In the genomic region with DNA sequence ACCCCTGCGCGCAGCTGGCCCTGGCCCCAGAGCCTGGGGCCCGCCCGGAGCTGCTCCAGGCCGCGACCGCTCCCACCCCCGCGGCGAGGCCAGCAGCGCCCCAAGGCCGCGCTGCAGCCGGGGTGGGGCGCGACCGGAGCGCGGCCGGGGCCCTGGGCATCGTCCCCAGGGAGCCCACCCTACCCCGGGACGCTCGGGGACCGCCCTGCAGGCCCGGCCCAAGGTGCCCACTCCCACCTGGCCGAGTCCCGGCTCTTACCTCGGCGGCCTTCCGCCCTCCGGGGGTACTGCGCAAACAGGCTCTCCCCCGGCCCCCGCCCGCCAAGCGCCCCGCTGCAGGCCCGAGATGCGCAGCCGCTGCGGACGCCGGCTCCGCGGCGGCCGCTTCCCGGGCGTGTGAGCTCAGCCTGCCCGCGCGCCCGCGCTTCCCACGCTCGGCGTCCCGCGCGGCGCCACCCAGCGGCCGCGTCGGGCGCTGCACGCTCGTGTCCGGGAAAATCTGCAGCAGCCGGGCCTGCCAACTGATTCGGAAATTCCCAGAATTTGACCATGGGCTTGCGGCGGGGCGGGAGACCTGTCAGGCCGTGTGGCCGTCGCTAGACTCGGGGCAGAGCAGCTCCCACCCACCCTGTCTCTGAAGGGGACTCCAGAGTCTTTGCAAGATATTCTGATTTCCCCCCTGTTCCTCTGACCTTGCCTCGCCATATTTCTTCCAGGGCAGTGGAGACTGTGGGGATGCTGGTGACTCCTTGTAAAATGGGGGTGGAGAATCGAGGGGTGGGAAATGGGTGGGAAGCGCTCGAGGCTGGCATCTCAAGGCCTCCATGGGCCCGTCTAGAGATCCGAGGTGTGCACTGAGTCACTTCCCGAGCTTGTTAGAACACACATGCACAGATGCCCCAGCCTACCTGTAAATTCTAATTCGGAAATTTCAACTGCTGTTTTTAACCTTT, we compare ENCODE assay signal across 8 cellular contexts. TPM values are rescaled to one million over a fixed set of nuclear protein-coding genes. Genes with fewer than 3 reads are reported as not detected.
DNase-seq lines count a peak whose midpoint lies in the region; ATAC-seq, FAIRE-seq and TF ChIP-seq lines count a peak whose summit lies in the region.

No MANE protein-coding gene starts in this region.

- H3K36me3 ChIP-seq in DND-41 (ENCODE audit: insufficient read depth, low read length) (peaks cover 39% of the 10 kb centered on the region), neuron (ENCODE audit: insufficient read depth, low read length) (peaks cover 34% of the 10 kb centered on the region), thymus (ENCODE audit: control insufficient read depth, insufficient read depth) (peaks cover 3% of the 10 kb centered on the region)

- intact Hi-C loops in activated naive CD4-positive, alpha-beta T cell treated with anti-CD3 and anti-CD28 coated beads for 36 hours (cut with micrococcal nuclease) = loop anchor here (1.0 to 10.0 kb wide), 2 partner anchors 41 to 544 kb away; partner anchors contain the start of gene CD55

- DNase-seq in DND-41 (peak; percentile 76), HuH-7.5 (ENCODE audit: low spot score) (peak; percentile 64), SHP77 treated with DMSO at 0.1 percent for 48 hours (lab: John Stamatoyannopoulos, UW) (peak; percentile 35), frontal cortex (ENCODE audit: low spot score in 2 of 2) (peak; percentile 80 to 84)
- peak; percentile 63 for DNase-seq in activated naive CD4-positive, alpha-beta T cell treated with anti-CD3 and anti-CD28 coated beads for 36 hours

- peak; percentile 28 for ATAC-seq in DND-41 (ENCODE audit: insufficient read depth, low read depth)
- peak; percentile 67 for ATAC-seq in GM21515 (IDR thresholded peaks at IDR 0.05; ENCODE audit: unreplicated experiment)

- H3K9me3 ChIP-seq in DND-41 (ENCODE audit: insufficient read depth, low read length, severe bottlenecking) = no peaks in the 10 kb centered on the region
- H3K9me3 ChIP-seq in neuron (ENCODE audit: low read length) = no peaks in the 10 kb centered on the region
- no peaks in the 10 kb centered on the region for H3K9me3 ChIP-seq in thymus (ENCODE audit: control insufficient read depth)

- H4K20me1 ChIP-seq in DND-41 (ENCODE audit: insufficient read depth, low read length) = peaks cover 14% of the 10 kb centered on the region

- H3K79me2 ChIP-seq in DND-41 (ENCODE audit: insufficient read depth, low read length) = peaks cover 63% of the 10 kb centered on the region

- H3K4me1 ChIP-seq in DND-41 (ENCODE audit: insufficient read depth, low read length) (peaks cover 90% of the 10 kb centered on the region), neuron (ENCODE audit: insufficient read depth, low read length) (peaks cover 18% of the 10 kb centered on the region), thymus (ENCODE audit: control insufficient read depth, insufficient read depth, low read length) (peaks cover 77% of the 10 kb centered on the region)

- CTCF ChIA-PET in activated naive CD4-positive, alpha-beta T cell treated with anti-CD3 and anti-CD28 coated beads for 36 hours (lab: Charles Lee) = interaction anchor here (0.6 to 12.3 kb wide), 15 partner anchors 9 to 96 kb away, joined by 3 to 342 read pairs (median 4); no protein-coding TSS in a partner anchor

- H3K4me1 Mint-ChIP-seq in activated naive CD4-positive, alpha-beta T cell treated with anti-CD3 and anti-CD28 coated beads for 36 hours (ENCODE audit: low read depth) = peaks cover 81% of the 10 kb centered on the region

- H2AFZ ChIP-seq in DND-41 (ENCODE audit: low read depth, low read length) = peak overlapping the region; percentile 83
- H2AFZ ChIP-seq in neuron (ENCODE audit: low read depth, low read length) = peak overlapping the region; percentile 87

- no peak for FAIRE-seq in frontal cortex (lab: Jason Lieb, UNC)

- peak overlapping the region; percentile 72 for H3K4me2 ChIP-seq in DND-41 (ENCODE audit: insufficient read depth, low read length)

- peak overlapping the region; percentile 92 for H3K4me3 Mint-ChIP-seq in activated naive CD4-positive, alpha-beta T cell treated with anti-CD3 and anti-CD28 coated beads for 36 hours

- peak overlapping the region; percentile 92 for H3K27ac Mint-ChIP-seq in activated naive CD4-positive, alpha-beta T cell treated with anti-CD3 and anti-CD28 coated beads for 36 hours

- H3K9me3 Mint-ChIP-seq in activated naive CD4-positive, alpha-beta T cell treated with anti-CD3 and anti-CD28 coated beads for 36 hours = no peaks in the 10 kb centered on the region

- H3K4me3 ChIP-seq in DND-41 (ENCODE audit: low read depth in 1 of 2, low read length in 2 of 2) = peak overlapping the region; percentile 63 to 85; a peak in 3 of 4 replicates
- H3K4me3 ChIP-seq in neuron (ENCODE audit: low read length) = peak overlapping the region; percentile 93
- peak overlapping the region; percentile 58 for H3K4me3 ChIP-seq in thymus (ENCODE audit: low read length)

- peaks cover 21% of the 10 kb centered on the region for H3K36me3 Mint-ChIP-seq in activated naive CD4-positive, alpha-beta T cell treated with anti-CD3 and anti-CD28 coated beads for 36 hours (ENCODE audit: low read depth)

- TF ChIP-seq CTCF in DND-41 (IDR thresholded peaks at IDR 0.05; ENCODE audit: borderline replicate concordance, extremely low read depth, low read length, poor library complexity, severe bottlenecking) = peak; percentile 89

- H3K27me3 ChIP-seq in DND-41 (ENCODE audit: insufficient read depth, low read length, poor library complexity) = no peaks in the 10 kb centered on the region
- H3K27me3 ChIP-seq in neuron (ENCODE audit: insufficient read depth, low read length) = peaks cover 13% of the 10 kb centered on the region
- no peaks in the 10 kb centered on the region for H3K27me3 ChIP-seq in thymus (ENCODE audit: control insufficient read depth, insufficient read depth)

- H3K27me3 Mint-ChIP-seq in activated naive CD4-positive, alpha-beta T cell treated with anti-CD3 and anti-CD28 coated beads for 36 hours (ENCODE audit: low read depth) = no peaks in the 10 kb centered on the region

- 6% methylated on average over 87 of the region's 87 CpGs for WGBS in thymus

- peak overlapping the region; percentile 92 for H3K9ac ChIP-seq in DND-41 (ENCODE audit: low read depth, low read length)

- peak overlapping the region; percentile 96 for H3K27ac ChIP-seq in DND-41 (ENCODE audit: low read length)
- H3K27ac ChIP-seq in thymus (ENCODE audit: low read depth) = peak overlapping the region; percentile 94

RNA-seq across cellular contexts. Expression of gene CD34, which starts 41.9 kb away (rescaled TPM):
- total RNA-seq in activated naive CD4-positive, alpha-beta T cell treated with anti-CD3 and anti-CD28 coated beads for 36 hours = under 1 TPM; 0.02 TPM
- 0.82 TPM for total RNA-seq in frontal cortex
- 14.5 TPM for polyA plus RNA-seq in thymus

Comparison
In these comparisons a context has a peak if more than half of its experiments do, and no peak if none do; other contexts are left out.
1. Peak in every context shown above with its lines: DNase-seq, ATAC-seq, H3K4me3 ChIP-seq and H3K27ac ChIP-seq.